14 cellular contexts compared by ENCODE assay signal in the genomic region with DNA sequence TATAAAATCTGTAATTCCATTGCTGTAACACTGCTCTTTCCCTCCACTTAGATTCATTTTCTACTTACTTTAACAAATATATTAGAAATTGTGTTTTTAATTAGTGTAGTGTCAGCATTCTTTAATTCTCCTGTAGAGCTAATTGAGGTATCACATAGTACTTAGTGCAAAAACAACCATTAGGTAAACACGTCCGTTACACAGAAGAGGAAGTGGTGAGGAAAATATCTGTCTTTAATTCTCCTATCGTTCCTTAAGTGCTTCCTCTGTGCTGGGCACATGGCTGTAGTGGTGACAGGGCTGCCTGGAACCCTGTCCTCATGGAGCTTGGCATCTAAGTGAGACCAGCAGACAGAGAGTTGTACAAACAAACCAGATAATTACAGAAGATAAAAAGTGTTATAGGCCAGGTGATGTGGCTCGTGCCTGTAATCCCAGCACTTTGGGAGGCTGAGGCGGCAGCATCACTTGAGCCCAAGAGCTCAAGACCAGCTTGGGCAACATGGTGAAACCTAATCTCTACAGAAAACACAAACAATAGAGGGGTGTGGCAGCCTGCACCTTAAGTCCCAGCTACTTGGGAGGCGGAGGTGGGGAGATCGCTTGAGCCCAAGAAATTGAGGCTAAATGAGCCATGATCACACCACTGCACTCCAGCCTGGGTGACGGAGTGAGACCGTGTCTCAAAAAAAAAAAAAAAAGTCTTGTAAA. TPM values are rescaled to one million over a fixed set of nuclear protein-coding genes. Genes with fewer than 3 reads are reported as not detected.
A peak's percentile ranks its signal among the peaks of the same experiment; 100 is the strongest.
DNase-seq lines count a peak whose midpoint lies in the region; ATAC-seq, FAIRE-seq and TF ChIP-seq lines count a peak whose summit lies in the region.
"Had no signal": no experiment of that assay in that cellular context is flagged by ENCODE, and none has a peak within 500 bp of the region (broad histone marks: within the 10 kb centered on the region; RNA-seq: fewer than 3 reads in every experiment).

No MANE protein-coding gene starts in this region.

- H3K27ac ChIP-seq in BLaER1 treated with 17β-estradiol and CSF1 and Interleukin-3, amounts not matched to agents 10 nM and 100 nM = no peak overlapping the region
- no peak overlapping the region for H3K27ac ChIP-seq in K562 (ENCODE audit: extremely low read depth, low read depth, low read length)
- H3K27ac ChIP-seq: cardiac muscle cell, PC-9, psoas muscle had no signal

- CTCF ChIA-PET in K562 (lab: Yijun Ruan, JAX; ENCODE audit: low intra/inter-chr PET ratio) = no interaction called here

- no peaks in the 10 kb centered on the region for H3K27me3 ChIP-seq in BLaER1 treated with 17β-estradiol and CSF1 and Interleukin-3, amounts not matched to agents 10 nM and 100 nM
- no peaks in the 10 kb centered on the region for H3K27me3 ChIP-seq in K562 (ENCODE audit: control insufficient read depth in 2 of 2, insufficient read depth in 2 of 2, low read length in 2 of 2)
- H3K27me3 ChIP-seq: cardiac muscle cell had no signal

- TF ChIP-seq CTCF in K562 (IDR thresholded peaks at IDR 0.05 in 2 of 3, conservative IDR thresholded peaks at IDR 0.05 in 1 of 3; ENCODE audit: insufficient read depth in 2 of 3, low read depth in 1 of 3, low read length in 3 of 3) = no peak

- in situ Hi-C loops in K562 (cut with MboI) = no loop called here

- peaks cover 0 to 65% (median 16%) of the 10 kb centered on the region in 11 experiments; a peak in 12 of 22 replicates for H4K20me1 ChIP-seq in BLaER1 treated with 17β-estradiol and CSF1 and Interleukin-3, amounts not matched to agents 10 nM and 100 nM
- no peaks in the 10 kb centered on the region for H4K20me1 ChIP-seq in K562 (replicated peaks; ENCODE audit: control insufficient read depth, insufficient read depth, low read length)

- BruUV-seq in K562 (replicated peaks; lab: Mats Ljungman, UMichigan) = no TSS peak

- no peak overlapping the region for H3K9ac ChIP-seq in BLaER1 treated with 17β-estradiol and CSF1 and Interleukin-3, amounts not matched to agents 10 nM and 100 nM
- H3K9ac ChIP-seq in K562 (ENCODE audit: insufficient read depth in 1 of 2, low read depth in 2 of 2, low read length in 2 of 2) = no peak overlapping the region

- H3K36me3 ChIP-seq in BLaER1 treated with 17β-estradiol and CSF1 and Interleukin-3, amounts not matched to agents 10 nM and 100 nM = peaks cover 0 to 18% (median 0%) of the 10 kb centered on the region in 11 experiments; a peak in 4 of 22 replicates
- H3K36me3 ChIP-seq in K562 (ENCODE audit: control insufficient read depth, insufficient read depth, low read length) = no peaks in the 10 kb centered on the region
- H3K36me3 ChIP-seq: cardiac muscle cell had no signal

- H3K4me3 ChIP-seq in BLaER1 treated with 17β-estradiol and CSF1 and Interleukin-3, amounts not matched to agents 10 nM and 100 nM = no peak overlapping the region
- H3K4me3 ChIP-seq in K562 = no peak overlapping the region
- H3K4me3 ChIP-seq: cardiac muscle cell, PC-9, psoas muscle had no signal

- ATAC-seq in K562 (no peak), HG02571 (IDR thresholded peaks at IDR 0.05; ENCODE audit: unreplicated experiment) (no peak), HG02588 (IDR thresholded peaks at IDR 0.05; ENCODE audit: unreplicated experiment) (no peak)
- ATAC-seq: psoas muscle had no signal

- POLR2A ChIA-PET in K562 (lab: Yijun Ruan, JAX) = no interaction called here

- peak overlapping the region in 6 of 11 experiments; percentile 0 to 31 (median 14); a peak in 6 of 22 replicates for H3K4me2 ChIP-seq in BLaER1 treated with 17β-estradiol and CSF1 and Interleukin-3, amounts not matched to agents 10 nM and 100 nM
- no peak overlapping the region for H3K4me2 ChIP-seq in K562 (ENCODE audit: insufficient read depth, low read length)
- H3K4me2 ChIP-seq: PC-9 had no signal

- intact Hi-C loops in K562 (cut with micrococcal nuclease) = no loop called here

- WGBS in K562 (ENCODE audit: insufficient coverage, low coverage, missing lambda C conversion rate) = 1% methylated on average over 9 of the region's 9 CpGs

- TF ChIP-seq RAD21 in K562 (CRISPR knock-in tag; conservative IDR thresholded peaks at IDR 0.05 in 1 of 2, IDR thresholded peaks at IDR 0.05 in 1 of 2) = no peak

- DNase-seq in GM18507 (ENCODE audit: extremely low spot score, insufficient read length, low read depth) (no peak), NOMO-1 treated with dmso at 0.1 percent for 144 hours (lab: John Stamatoyannopoulos, UW; ENCODE audit: unreplicated experiment) (peak; percentile 6), K562 (ENCODE audit: extremely low read depth in 1 of 4, low spot score in 3 of 4) (no peak), NCI-H345 (lab: John Stamatoyannopoulos, UW) (no peak), HuH-7 (ENCODE audit: low spot score) (no peak)
- DNase-seq: mesendoderm; NCI-H2029; PC-9; psoas muscle; stimulated activated CD4-positive, alpha-beta T cell treated with anti-CD3 and anti-CD28 coated beads, Interleukin-2, amount 100 ng/mL, for 24 hours had no signal

- no peak for TF ChIP-seq EP300 in K562 (IDR thresholded peaks at IDR 0.05; ENCODE audit: low read length)

- TF ChIP-seq POLR2A in K562 (conservative IDR thresholded peaks at IDR 0.05) = no peak

- H3K9me3 ChIP-seq in BLaER1 treated with 17β-estradiol and CSF1 and Interleukin-3, amounts not matched to agents 10 nM and 100 nM (replicated peaks in 1 of 11) = peaks cover 0 to 9% (median 0%) of the 10 kb centered on the region in 11 experiments; a peak in 3 of 22 replicates
- peaks cover 2% of the 10 kb centered on the region for H3K9me3 ChIP-seq in K562 (replicated peaks; ENCODE audit: control insufficient read depth, insufficient read depth, low read depth, low read length)
- H3K9me3 ChIP-seq: psoas muscle had no signal

- no peaks in the 10 kb centered on the region for H3K79me2 ChIP-seq in K562 (ENCODE audit: control insufficient read depth, insufficient read depth, low read length)

- peaks cover 5 to 21% (median 15%) of the 10 kb centered on the region in 10 experiments; a peak in 15 of 20 replicates for H3K4me1 ChIP-seq in BLaER1 treated with 17β-estradiol and CSF1 and Interleukin-3, amounts not matched to agents 10 nM and 100 nM
- no peaks in the 10 kb centered on the region for H3K4me1 ChIP-seq in K562 (replicated peaks in 1 of 2; ENCODE audit: control insufficient read depth in 2 of 2, insufficient read depth in 2 of 2, low read length in 2 of 2)
- H3K4me1 ChIP-seq: psoas muscle had no signal

- no peak overlapping the region for H2AFZ ChIP-seq in K562 (ENCODE audit: low read depth, low read length)
- H2AFZ ChIP-seq: PC-9 had no signal

- H3K9me1 ChIP-seq in K562 (ENCODE audit: control insufficient read depth, insufficient read depth, low read length) = no peaks in the 10 kb centered on the region

- FAIRE-seq in GM18507 (lab: Jason Lieb, UNC) = peak; percentile 71
- no peak for FAIRE-seq in K562 (lab: Jason Lieb, UNC)

TF ChIP-seq in K562, 482 proteins besides CTCF, POLR2A, EP300 and RAD21:
- TF ChIP-seq HDAC6 (IDR thresholded peaks at IDR 0.05; ENCODE audit: low read depth, low read length) (no peak), ZNF316 (IDR thresholded peaks at IDR 0.05) (0 out of 2 replicates have a peak, but pooled peaks have one; percentile 37), MAFG (tag; conservative IDR thresholded peaks at IDR 0.05) (0 out of 2 replicates have a peak, but pooled peaks have one; percentile 8), DACH1 (IDR thresholded peaks at IDR 0.05; ENCODE audit: partially characterized antibody) (no peak), KDM4B (IDR thresholded peaks at IDR 0.05; ENCODE audit: borderline replicate concordance in 2 of 2, low read depth in 1 of 2) (no peak), MAFK (IDR thresholded peaks at IDR 0.05; ENCODE audit: low read length) (0 out of 2 replicates have a peak, but pooled peaks have one; percentile 36), EP400 (IDR thresholded peaks at IDR 0.05) (no peak), JUNB (CRISPR knock-in tag; conservative IDR thresholded peaks at IDR 0.05) (no peak)
- TF ChIP-seq, protein P1, sequence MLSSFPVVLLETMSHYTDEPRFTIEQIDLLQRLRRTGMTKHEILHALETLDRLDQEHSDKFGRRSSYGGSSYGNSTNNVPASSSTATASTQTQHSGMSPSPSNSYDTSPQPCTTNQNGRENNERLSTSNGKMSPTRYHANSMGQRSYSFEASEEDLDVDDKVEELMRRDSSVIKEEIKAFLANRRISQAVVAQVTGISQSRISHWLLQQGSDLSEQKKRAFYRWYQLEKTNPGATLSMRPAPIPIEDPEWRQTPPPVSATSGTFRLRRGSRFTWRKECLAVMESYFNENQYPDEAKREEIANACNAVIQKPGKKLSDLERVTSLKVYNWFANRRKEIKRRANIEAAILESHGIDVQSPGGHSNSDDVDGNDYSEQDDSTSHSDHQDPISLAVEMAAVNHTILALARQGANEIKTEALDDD (IDR thresholded peaks at IDR 0.05) = no peak

RNA-seq across cellular contexts. Expression of gene PARP8, which starts 36.3 kb away (rescaled TPM):
- total RNA-seq in K562 (2011; cell fraction: chromatin; rRNA removed; ENCODE audit: low replicate concordance) = 0.23 TPM in 1 of 2 replicates, not detected in the other
- total RNA-seq in K562 (2011; cell fraction: nucleolus; rRNA removed) = not detected in 2 replicates
- total RNA-seq in K562 (2011; cell fraction: nucleoplasm; rRNA removed) = not detected in 2 replicates
- total RNA-seq in K562 (2014; rRNA removed) = not detected in 2 replicates
- total RNA-seq in K562 (2014; rRNA removed; fragmentation: Illumina TruSeq; extraction: Trizol) = not detected in 2 replicates
- total RNA-seq in K562 (2015; rRNA removed; fragmentation: Illumina TruSeq; extraction: Trizol) = 0.11 TPM in 1 of 2 replicates, not detected in the other
- 0.31 TPM in 2 replicates for total RNA-seq in K562 (2021)
- polyA plus RNA-seq in K562 (2011; rRNA removed) = not detected in 2 replicates
- not detected in 2 replicates for polyA plus RNA-seq in K562 (2011; cell fraction: cytosol; rRNA removed)
- 0.03 TPM in 1 of 2 replicates, not detected in the other for polyA plus RNA-seq in K562 (2011; cell fraction: nucleus; rRNA removed)
- polyA plus RNA-seq in K562 (2012) = 0.35 TPM in 1 of 2 replicates, not detected in the other
- polyA plus RNA-seq in K562 (2014; fragmentation: Illumina TruSeq; extraction: Trizol) = not detected in 2 replicates
- polyA plus RNA-seq in K562 (2014; fragmentation: Nextera tagmentation; extraction: Ambion mirVana) = under 1 TPM in 1 of 2 experiments, not detected in 1; 0.03 TPM
- not detected in 2 replicates for polyA plus RNA-seq in K562 (2014; rRNA removed)
- polyA minus RNA-seq in K562 (2011; rRNA and poly(A)+ RNA removed) = not detected in 2 replicates
- polyA minus RNA-seq in K562 (2011; cell fraction: cytosol; rRNA and poly(A)+ RNA removed) = not detected in 2 replicates
- polyA minus RNA-seq in K562 (2011; cell fraction: nucleus; rRNA and poly(A)+ RNA removed) = not detected in 2 replicates
